ENCODE assay signal across 8 cellular contexts in genomic region chr1:66503841-66504470, GRCh38. TPM values are rescaled to one million over a fixed set of nuclear protein-coding genes. Genes with fewer than 3 reads are reported as not detected.
DNase-seq lines count a peak whose midpoint lies in the region; ATAC-seq and TF ChIP-seq lines count a peak whose summit lies in the region.

No MANE protein-coding gene starts in this region.

- DNase-seq in DMS114 treated with DMSO at 0.1 percent for 48 hours (lab: John Stamatoyannopoulos, UW; ENCODE audit: unreplicated experiment), result peak; percentile 18
- DNase-seq in NCI-H526 treated with DMSO at 0.1 percent for 48 hours (lab: John Stamatoyannopoulos, UW), result peak; percentile 64
- DNase-seq in activated naive CD4-positive, alpha-beta T cell treated with anti-CD3 and anti-CD28 coated beads, Interleukin-2, amount 50 U/mL, for 72 hours (ENCODE audit: low spot score in 2 of 2), result peak in 1 of 2 donors; percentile 49
- DNase-seq in heart right ventricle, result peak in 1 of 2 donors; percentile 64
- DNase-seq in gastrocnemius medialis, result no peak
- no peak for DNase-seq in activated CD4-positive, CD25-positive, alpha-beta regulatory T cell treated with anti-CD3 and anti-CD28 coated beads, Interleukin-2, amount 50 U/mL, for 72 hours

- TF ChIP-seq CTCF in heart right ventricle (IDR thresholded peaks at IDR 0.05), result peak; percentile 25 to 80 (median 71)
- peak in 3 of 5 experiments; percentile 35 to 52 (median 39) for TF ChIP-seq CTCF in gastrocnemius medialis (IDR thresholded peaks at IDR 0.05 in 4 of 5, conservative IDR thresholded peaks at IDR 0.05 in 1 of 5)

- no peaks in the 10 kb centered on the region for H3K36me3 Mint-ChIP-seq in activated naive CD4-positive, alpha-beta T cell treated with anti-CD3 and anti-CD28 coated beads, Interleukin-2, amount 50 U/mL, for 72 hours

- H3K36me3 ChIP-seq in heart right ventricle (no peaks in the 10 kb centered on the region), gastrocnemius medialis (no peaks in the 10 kb centered on the region)

- H3K9me3 ChIP-seq in heart right ventricle (no peaks in the 10 kb centered on the region), gastrocnemius medialis (no peaks in the 10 kb centered on the region)

- intact Hi-C loops in heart right ventricle (cut with DNase I), result loop anchor here in 7 of 10 donors (1.0 to 10.0 kb wide), 8 partner anchors 45 to 252 kb away; no protein-coding TSS in a partner anchor
- intact Hi-C loops in gastrocnemius medialis (cut with DNase I; ENCODE audit: low total_unique reads), result no loop called here

- no peaks in the 10 kb centered on the region for H3K9me3 Mint-ChIP-seq in activated naive CD4-positive, alpha-beta T cell treated with anti-CD3 and anti-CD28 coated beads, Interleukin-2, amount 50 U/mL, for 72 hours

- peaks cover 0 to 10% (median 0%) of the 10 kb centered on the region in 9 donors for H3K4me1 ChIP-seq in heart right ventricle
- H3K4me1 ChIP-seq in gastrocnemius medialis, result no peaks in the 10 kb centered on the region

- no peak overlapping the region for H3K27ac Mint-ChIP-seq in activated naive CD4-positive, alpha-beta T cell treated with anti-CD3 and anti-CD28 coated beads, Interleukin-2, amount 50 U/mL, for 72 hours

- H3K27ac ChIP-seq in heart right ventricle (peak overlapping the region in 1 of 10 donors; percentile 8), gastrocnemius medialis (no peak overlapping the region)

- H3K4me3 ChIP-seq in heart right ventricle, result no peak overlapping the region
- no peak overlapping the region for H3K4me3 ChIP-seq in gastrocnemius medialis

- WGBS in heart right ventricle, 2 donors, result 34 to 38% methylated on average over 3 of the region's 3 CpGs

- ATAC-seq in GM19351 (IDR thresholded peaks at IDR 0.05; ENCODE audit: unreplicated experiment) (peak; percentile 98), HG03442 (IDR thresholded peaks at IDR 0.05; ENCODE audit: unreplicated experiment) (peak; percentile 94), heart right ventricle (peak; percentile 64 to 93 (median 78)), gastrocnemius medialis (no peak)
- peak; percentile 49 to 79 for ATAC-seq in activated naive CD4-positive, alpha-beta T cell treated with anti-CD3 and anti-CD28 coated beads, Interleukin-2, amount 50 U/mL, for 72 hours

- no peak for TF ChIP-seq POLR2A in gastrocnemius medialis (IDR thresholded peaks at IDR 0.05)

- H3K27me3 ChIP-seq in heart right ventricle, result no peaks in the 10 kb centered on the region
- no peaks in the 10 kb centered on the region for H3K27me3 ChIP-seq in gastrocnemius medialis

- in situ Hi-C loops in gastrocnemius medialis (cut with MboI; ENCODE audit: low sequenced_read_pairs in 4 of 4), result no loop called here

RNA-seq across cellular contexts. Expression of gene SGIP1, which starts 30.0 kb away (rescaled TPM):
- total RNA-seq in activated naive CD4-positive, alpha-beta T cell treated with anti-CD3 and anti-CD28 coated beads, Interleukin-2, amount 50 U/mL, for 72 hours, result not detected
- total RNA-seq in heart right ventricle (10 to 100 TPM in 1 of 10 donors, 1 to 10 TPM in 9; 1.6 to 19.6 (median 4.9) TPM), gastrocnemius medialis (1 to 10 TPM; 2.5 to 7.1 (median 2.9) TPM)
- 1 to 10 TPM; 3.6 to 7.5 TPM for polyA plus RNA-seq in heart right ventricle

Comparison
In these comparisons a context has a peak if more than half of its experiments do, and no peak if none do; other contexts are left out.
1. DNase-seq: peak in DMS114 treated with DMSO at 0.1 percent for 48 hours (single experiment) and NCI-H526 treated with DMSO at 0.1 percent for 48 hours (single experiment); none in gastrocnemius medialis (0 of 2) and activated CD4-positive, CD25-positive, alpha-beta regulatory T cell treated with anti-CD3 and anti-CD28 coated beads, Interleukin-2, amount 50 U/mL, for 72 hours (single experiment).
2. ATAC-seq: peak in GM19351 (single experiment), HG03442 (single experiment), activated naive CD4-positive, alpha-beta T cell treated with anti-CD3 and anti-CD28 coated beads, Interleukin-2, amount 50 U/mL, for 72 hours (2 of 2) and heart right ventricle (8 of 8); none in gastrocnemius medialis (0 of 2).